11 cellular contexts compared by ENCODE assay signal in the genomic region with DNA sequence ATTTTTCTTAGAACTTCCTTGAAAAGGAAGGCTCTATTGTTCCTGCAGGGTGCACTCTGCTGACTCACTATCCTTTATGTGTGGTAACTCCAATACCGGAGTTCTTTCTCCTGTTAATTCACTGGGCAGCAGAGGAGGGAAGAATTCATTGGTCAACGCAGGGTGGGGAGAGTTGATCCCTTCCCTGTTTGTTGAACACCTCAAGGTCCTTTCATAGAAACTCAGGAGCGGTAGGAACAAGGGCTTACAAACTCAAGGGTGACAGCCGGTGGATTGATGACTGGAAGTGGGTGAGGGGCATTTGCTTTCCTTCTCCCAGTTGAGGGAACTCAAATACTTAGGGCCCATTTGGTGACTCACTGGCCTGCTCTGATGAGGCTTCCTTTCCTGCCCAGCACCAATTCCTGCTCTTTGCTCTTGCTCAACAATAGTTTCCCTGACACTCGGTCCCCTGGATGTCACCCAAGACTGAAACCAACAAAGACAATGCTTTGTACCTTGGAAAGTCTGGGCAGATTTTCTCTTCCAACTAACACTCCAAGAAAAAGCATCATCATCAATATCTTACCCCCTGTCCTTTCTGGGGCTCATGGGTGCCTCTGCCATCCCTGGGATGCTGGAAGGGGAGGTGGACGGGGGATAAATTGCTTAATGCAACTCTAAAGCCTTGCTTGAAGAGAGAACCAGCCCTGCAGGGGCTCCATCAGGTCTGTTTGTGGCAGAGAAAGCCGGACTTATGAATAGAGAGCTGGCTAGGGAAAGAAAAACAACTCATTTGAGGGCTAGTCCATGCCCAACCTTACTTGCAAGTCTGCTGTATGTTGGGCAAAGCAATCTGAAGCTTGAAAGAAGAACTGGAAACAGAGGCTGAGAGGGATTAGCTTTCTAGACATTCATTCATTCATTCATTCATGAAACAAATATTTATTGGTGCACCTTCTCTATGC. TPM values are rescaled to one million over a fixed set of nuclear protein-coding genes. Genes with fewer than 3 reads are reported as not detected.
A peak's percentile ranks its signal among the peaks of the same experiment; 100 is the strongest.
DNase-seq lines count a peak whose midpoint lies in the region; ATAC-seq and TF ChIP-seq lines count a peak whose summit lies in the region.
"Had no signal": no experiment of that assay in that cellular context is flagged by ENCODE, and none has a peak within 500 bp of the region (broad histone marks: within the 10 kb centered on the region; RNA-seq: fewer than 3 reads in every experiment).

No MANE protein-coding gene starts in this region.

- TF ChIP-seq CTCF in GM23338 (conservative IDR thresholded peaks at IDR 0.05; ENCODE audit: low read depth in 2 of 2) (no peak), RWPE2 (IDR thresholded peaks at IDR 0.05; ENCODE audit: poor library complexity, severe bottlenecking) (no peak), fibroblast of villous mesenchyme (IDR thresholded peaks at IDR 0.05; ENCODE audit: insufficient read depth, low read depth, low read length) (no peak)

- H3K27ac Mint-ChIP-seq in GM23338, result 0 out of 2 replicates have a peak overlapping the region, but pooled peaks have one; percentile 63

- ATAC-seq in GM23338, result peak; percentile 64
- peak; percentile 79 for ATAC-seq in RWPE2 (ENCODE audit: low read depth)
- ATAC-seq in GM21515 (IDR thresholded peaks at IDR 0.05; ENCODE audit: unreplicated experiment), result no peak
- no peak for ATAC-seq in GM18520 (IDR thresholded peaks at IDR 0.05; ENCODE audit: unreplicated experiment)
- no peak for ATAC-seq in GM19035 (IDR thresholded peaks at IDR 0.05; ENCODE audit: unreplicated experiment)

- H3K4me1 ChIP-seq in GM23338 (ENCODE audit: insufficient read depth), result 0 out of 2 replicates have a peak, but pooled peaks cover under 1% of the 10 kb centered on the region
- peaks cover 27% of the 10 kb centered on the region for H3K4me1 ChIP-seq in RWPE2 (ENCODE audit: insufficient read depth, poor library complexity, severe bottlenecking)

- no peak overlapping the region for H3K27ac ChIP-seq in GM23338 (ENCODE audit: low read depth)
- H3K27ac ChIP-seq in RWPE2 (ENCODE audit: poor library complexity, severe bottlenecking), result peak overlapping the region; percentile 41

- H3K27me3 Mint-ChIP-seq in GM23338 (ENCODE audit: insufficient read depth, low read depth, poor library complexity), result peaks cover 4% of the 10 kb centered on the region

- DNase-seq in GM23338 (ENCODE audit: low spot score) (no peak), RWPE2 (ENCODE audit: low spot score) (no peak), fibroblast of villous mesenchyme (ENCODE audit: low read depth) (peak; percentile 12), skeletal muscle cell (ENCODE audit: low read depth) (peak; percentile 56), NCI-H1694 (lab: John Stamatoyannopoulos, UW) (no peak)
- DNase-seq: T-helper 2 cell had no signal

- H3K9me2 ChIP-seq in GM23338 (ENCODE audit: insufficient read depth), result peaks cover 7% of the 10 kb centered on the region

- no peaks in the 10 kb centered on the region for H3F3A ChIP-seq in GM23338 (replicated peaks; ENCODE audit: low read depth)

- H3K27me3 ChIP-seq in GM23338 (ENCODE audit: insufficient read depth) (no peaks in the 10 kb centered on the region), RWPE2 (ENCODE audit: insufficient read depth, poor library complexity, severe bottlenecking) (no peaks in the 10 kb centered on the region)
- H3K27me3 ChIP-seq: ascending aorta had no signal

- H3K4me3 ChIP-seq in GM23338, result no peak overlapping the region
- H3K4me3 ChIP-seq in RWPE2 (ENCODE audit: severe bottlenecking), result no peak overlapping the region
- no peak overlapping the region for H3K4me3 ChIP-seq in fibroblast of villous mesenchyme (ENCODE audit: low read depth, low read length)
- H3K4me3 ChIP-seq in skeletal muscle cell (ENCODE audit: low read depth, low read length), result no peak overlapping the region
- H3K4me3 ChIP-seq: ascending aorta had no signal

- peak overlapping the region; percentile 56 for H2AFZ ChIP-seq in GM23338

- H3K79me2 ChIP-seq in GM23338 (replicated peaks; ENCODE audit: insufficient read depth), result no peaks in the 10 kb centered on the region

- H3K9me3 ChIP-seq in RWPE2 (ENCODE audit: severe bottlenecking), result no peaks in the 10 kb centered on the region
- H3K9me3 ChIP-seq: ascending aorta had no signal

- no peak overlapping the region for H3K4me3 Mint-ChIP-seq in GM23338

- H3K36me3 ChIP-seq in GM23338 (ENCODE audit: insufficient read depth) (no peaks in the 10 kb centered on the region), RWPE2 (ENCODE audit: low read depth) (no peaks in the 10 kb centered on the region)
- H3K36me3 ChIP-seq: ascending aorta had no signal

- no peak overlapping the region for H3K4me2 ChIP-seq in GM23338

- H3K9me3 Mint-ChIP-seq in GM23338, result no peaks in the 10 kb centered on the region; the same call in 2 of the 3 replicates

- H4K20me1 ChIP-seq in GM23338 (replicated peaks; ENCODE audit: insufficient read depth), result no peaks in the 10 kb centered on the region

- peaks cover 15% of the 10 kb centered on the region for H3K4me1 Mint-ChIP-seq in GM23338

- H3K36me3 Mint-ChIP-seq in GM23338 (ENCODE audit: low read depth), result no peaks in the 10 kb centered on the region

TF ChIP-seq in GM23338, 12 proteins besides CTCF, POLR2A, EP300 and RAD21 (continues in another document):
- TF ChIP-seq, protein P1, sequence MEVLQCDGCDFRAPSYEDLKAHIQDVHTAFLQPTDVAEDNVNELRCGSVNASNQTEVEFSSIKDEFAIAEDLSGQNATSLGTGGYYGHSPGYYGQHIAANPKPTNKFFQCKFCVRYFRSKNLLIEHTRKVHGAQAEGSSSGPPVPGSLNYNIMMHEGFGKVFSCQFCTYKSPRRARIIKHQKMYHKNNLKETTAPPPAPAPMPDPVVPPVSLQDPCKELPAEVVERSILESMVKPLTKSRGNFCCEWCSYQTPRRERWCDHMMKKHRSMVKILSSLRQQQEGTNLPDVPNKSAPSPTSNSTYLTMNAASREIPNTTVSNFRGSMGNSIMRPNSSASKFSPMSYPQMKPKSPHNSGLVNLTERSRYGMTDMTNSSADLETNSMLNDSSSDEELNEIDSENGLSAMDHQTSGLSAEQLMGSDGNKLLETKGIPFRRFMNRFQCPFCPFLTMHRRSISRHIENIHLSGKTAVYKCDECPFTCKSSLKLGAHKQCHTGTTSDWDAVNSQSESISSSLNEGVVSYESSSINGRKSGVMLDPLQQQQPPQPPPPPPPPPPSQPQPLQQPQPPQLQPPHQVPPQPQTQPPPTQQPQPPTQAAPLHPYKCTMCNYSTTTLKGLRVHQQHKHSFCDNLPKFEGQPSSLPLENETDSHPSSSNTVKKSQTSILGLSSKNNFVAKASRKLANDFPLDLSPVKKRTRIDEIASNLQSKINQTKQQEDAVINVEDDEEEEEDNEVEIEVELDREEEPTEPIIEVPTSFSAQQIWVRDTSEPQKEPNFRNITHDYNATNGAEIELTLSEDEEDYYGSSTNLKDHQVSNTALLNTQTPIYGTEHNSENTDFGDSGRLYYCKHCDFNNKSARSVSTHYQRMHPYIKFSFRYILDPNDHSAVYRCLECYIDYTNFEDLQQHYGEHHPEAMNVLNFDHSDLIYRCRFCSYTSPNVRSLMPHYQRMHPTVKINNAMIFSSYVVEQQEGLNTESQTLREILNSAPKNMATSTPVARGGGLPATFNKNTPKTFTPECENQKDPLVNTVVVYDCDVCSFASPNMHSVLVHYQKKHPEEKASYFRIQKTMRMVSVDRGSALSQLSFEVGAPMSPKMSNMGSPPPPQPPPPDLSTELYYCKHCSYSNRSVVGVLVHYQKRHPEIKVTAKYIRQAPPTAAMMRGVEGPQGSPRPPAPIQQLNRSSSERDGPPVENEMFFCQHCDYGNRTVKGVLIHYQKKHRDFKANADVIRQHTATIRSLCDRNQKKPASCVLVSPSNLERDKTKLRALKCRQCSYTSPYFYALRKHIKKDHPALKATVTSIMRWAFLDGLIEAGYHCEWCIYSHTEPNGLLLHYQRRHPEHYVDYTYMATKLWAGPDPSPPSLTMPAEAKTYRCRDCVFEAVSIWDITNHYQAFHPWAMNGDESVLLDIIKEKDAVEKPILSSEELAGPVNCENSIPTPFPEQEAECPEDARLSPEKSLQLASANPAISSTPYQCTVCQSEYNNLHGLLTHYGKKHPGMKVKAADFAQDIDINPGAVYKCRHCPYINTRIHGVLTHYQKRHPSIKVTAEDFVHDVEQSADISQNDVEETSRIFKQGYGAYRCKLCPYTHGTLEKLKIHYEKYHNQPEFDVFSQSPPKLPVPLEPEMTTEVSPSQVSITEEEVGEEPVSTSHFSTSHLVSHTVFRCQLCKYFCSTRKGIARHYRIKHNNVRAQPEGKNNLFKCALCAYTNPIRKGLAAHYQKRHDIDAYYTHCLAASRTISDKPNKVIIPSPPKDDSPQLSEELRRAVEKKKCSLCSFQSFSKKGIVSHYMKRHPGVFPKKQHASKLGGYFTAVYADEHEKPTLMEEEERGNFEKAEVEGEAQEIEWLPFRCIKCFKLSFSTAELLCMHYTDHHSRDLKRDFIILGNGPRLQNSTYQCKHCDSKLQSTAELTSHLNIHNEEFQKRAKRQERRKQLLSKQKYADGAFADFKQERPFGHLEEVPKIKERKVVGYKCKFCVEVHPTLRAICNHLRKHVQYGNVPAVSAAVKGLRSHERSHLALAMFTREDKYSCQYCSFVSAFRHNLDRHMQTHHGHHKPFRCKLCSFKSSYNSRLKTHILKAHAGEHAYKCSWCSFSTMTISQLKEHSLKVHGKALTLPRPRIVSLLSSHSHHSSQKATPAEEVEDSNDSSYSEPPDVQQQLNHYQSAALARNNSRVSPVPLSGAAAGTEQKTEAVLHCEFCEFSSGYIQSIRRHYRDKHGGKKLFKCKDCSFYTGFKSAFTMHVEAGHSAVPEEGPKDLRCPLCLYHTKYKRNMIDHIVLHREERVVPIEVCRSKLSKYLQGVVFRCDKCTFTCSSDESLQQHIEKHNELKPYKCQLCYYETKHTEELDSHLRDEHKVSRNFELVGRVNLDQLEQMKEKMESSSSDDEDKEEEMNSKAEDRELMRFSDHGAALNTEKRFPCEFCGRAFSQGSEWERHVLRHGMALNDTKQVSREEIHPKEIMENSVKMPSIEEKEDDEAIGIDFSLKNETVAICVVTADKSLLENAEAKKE (CRISPR knock-in tag; IDR thresholded peaks at IDR 0.05), result no peak
- no peak for TF ChIP-seq EZH2phosphoT487 (IDR thresholded peaks at IDR 0.05; ENCODE audit: unreplicated experiment)

RNA-seq across cellular contexts. Expression of a gene that starts 9.3 kb away (rescaled TPM):
- total RNA-seq in GM23338 (2014; rRNA removed; shearing (Covaris generic)), result not detected in 2 replicates
- polyA plus RNA-seq in GM23338 (2016; fragmentation: Nextera tagmentation; extraction: Ambion mirVana), result not detected in 2 replicates
- total RNA-seq in fibroblast of villous mesenchyme, result not detected in 2 replicates
- total RNA-seq: ascending aorta had no signal
- polyA plus RNA-seq: neural cell had no signal

Comparison
In these comparisons a context has a peak if more than half of its experiments do, and no peak if none do; other contexts are left out.
1. ATAC-seq: peak in GM23338 (single experiment) and RWPE2 (single experiment); none in GM21515 (single experiment), GM18520 (single experiment) and GM19035 (single experiment).
2. DNase-seq: peak in fibroblast of villous mesenchyme (single experiment) and skeletal muscle cell (single experiment); none in GM23338 (single experiment), RWPE2 (single experiment) and NCI-H1694 (single experiment).